1 cellular context compared by ENCODE assay signal in the genomic region with DNA sequence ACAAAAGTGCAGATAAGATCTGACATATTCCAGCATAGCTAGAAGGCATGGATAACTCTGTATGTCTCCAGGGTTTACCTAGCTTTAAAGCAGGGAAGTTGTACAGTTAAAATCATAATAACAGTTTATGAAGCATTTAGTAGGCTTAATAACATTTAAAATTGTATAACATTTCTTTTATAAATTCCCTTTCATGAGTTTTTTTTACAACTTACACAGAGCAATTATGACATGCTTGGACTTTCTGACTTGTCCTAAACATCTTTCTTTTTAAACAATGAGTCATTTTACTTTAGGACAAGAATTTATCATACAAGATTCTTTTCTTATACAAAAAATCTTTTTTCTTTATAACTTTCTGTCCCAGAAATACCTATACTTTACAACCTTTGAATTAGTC.
TF ChIP-seq lines count a peak whose summit lies in the region.

No MANE protein-coding gene starts in this region.

TF ChIP-seq in HEK293, 187 proteins besides CTCF, POLR2A, EP300 and RAD21 (continued from another document):
- TF ChIP-seq TSHZ1 (tag by site-specific recombination; IDR thresholded peaks at IDR 0.05; ENCODE audit: borderline replicate concordance) = no peak
- TF ChIP-seq ZFP41 (tag by site-specific recombination; IDR thresholded peaks at IDR 0.05; ENCODE audit: borderline replicate concordance) = no peak
